ENCODE assay signal across 13 cellular contexts in the genomic region with DNA sequence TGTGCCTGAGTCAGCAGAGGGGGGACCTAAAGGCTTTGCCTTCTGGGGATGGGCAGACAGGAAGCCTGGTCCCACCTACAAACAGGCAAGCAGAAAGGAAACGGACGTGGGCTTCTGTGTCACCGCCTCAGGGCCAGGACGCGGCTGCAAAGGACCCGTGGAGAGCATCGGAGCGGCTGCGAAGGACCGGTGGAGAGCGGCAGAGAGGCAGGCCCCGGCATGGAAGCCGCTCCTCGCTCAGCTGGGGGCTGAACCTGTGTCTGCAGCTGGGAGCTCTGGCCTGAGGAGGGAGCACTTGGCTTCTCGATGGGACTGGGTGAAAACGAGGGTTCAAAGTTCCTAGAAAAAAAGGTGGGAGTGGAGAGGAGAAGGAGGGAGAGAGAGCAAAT.
"Had no signal": no experiment of that assay in that cellular context is flagged by ENCODE, and none has a peak within 500 bp of the region (broad histone marks: within the 10 kb centered on the region; RNA-seq: fewer than 3 reads in every experiment).

No MANE protein-coding gene starts in this region.

- H3K27ac ChIP-seq: colonic mucosa, foreskin keratinocyte, neutrophil, SK-N-MC, suprapubic skin, upper lobe of left lung had no signal

- H3K36me3 ChIP-seq: colonic mucosa, neutrophil, suprapubic skin, upper lobe of left lung had no signal

- H3K4me1 ChIP-seq: colonic mucosa, foreskin keratinocyte, suprapubic skin, upper lobe of left lung had no signal

- H3K4me3 ChIP-seq: colonic mucosa, SK-N-MC, suprapubic skin, upper lobe of left lung had no signal

- H3K27me3 ChIP-seq: colonic mucosa, foreskin keratinocyte, neutrophil, upper lobe of left lung had no signal

- ATAC-seq: activated T-helper 17 cell treated with anti-CD3 and anti-CD28 coated beads, Interleukin-2, amount 50 U/mL, for 72 hours; foreskin keratinocyte; left cardiac atrium; right cardiac atrium; stimulated activated naive CD8-positive, alpha-beta T cell treated with anti-CD3 and anti-CD28 coated beads, Interleukin-15, Interleukin-2, amounts not matched to agents 100 U/mL and 50 U/mL, for 24 hours had no signal

- DNase-seq: activated CD4-positive, CD25-positive, alpha-beta regulatory T cell treated with anti-CD3 and anti-CD28 coated beads, Interleukin-2, amount 50 U/mL, for 72 hours; colonic mucosa; effector CD8-positive, alpha-beta T cell; foreskin keratinocyte; glutamatergic neuron; left cardiac atrium; right cardiac atrium; stimulated activated naive CD8-positive, alpha-beta T cell treated with anti-CD3 and anti-CD28 coated beads, Interleukin-15, Interleukin-2, amounts not matched to agents 100 U/mL and 50 U/mL, for 24 hours; upper lobe of left lung had no signal

- H3K9me3 ChIP-seq: colonic mucosa had no signal
